23 cellular contexts compared by ENCODE assay signal in the genomic region with DNA sequence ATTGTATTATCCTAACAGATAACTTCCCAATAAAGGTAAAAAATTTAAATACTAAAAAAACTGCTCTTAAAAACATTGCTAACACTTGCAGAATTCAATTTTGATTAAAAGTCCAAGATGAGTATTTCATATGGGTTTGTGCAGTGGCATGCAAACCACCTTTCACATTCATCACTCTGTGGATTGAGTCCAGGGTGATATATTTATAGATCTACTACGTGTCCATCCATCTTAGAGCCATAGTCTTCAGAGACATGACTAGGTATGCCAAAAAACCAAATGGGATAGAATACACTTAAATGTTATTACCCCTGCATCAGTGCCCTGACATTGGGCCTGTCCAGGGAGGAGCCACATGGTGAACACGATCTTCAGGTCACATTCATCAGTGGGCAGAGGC.
"Had no signal": no experiment of that assay in that cellular context is flagged by ENCODE, and none has a peak within 500 bp of the region (broad histone marks: within the 10 kb centered on the region; RNA-seq: fewer than 3 reads in every experiment).

No MANE protein-coding gene starts in this region.

- DNase-seq: activated CD4-positive, alpha-beta T cell treated with anti-CD3 and anti-CD28 coated beads for 36 hours; activated CD4-positive, alpha-beta T cell treated with anti-CD3 and anti-CD28 coated beads, Interleukin-2, amount 50 U/mL, for 1 hour; activated CD4-positive, alpha-beta T cell treated with anti-CD3 and anti-CD28 coated beads, Interleukin-2, amount 50 U/mL, for 48 hours; activated CD4-positive, CD25-positive, alpha-beta regulatory T cell; activated CD4-positive, CD25-positive, alpha-beta regulatory T cell treated with anti-CD3 and anti-CD28 coated beads, Interleukin-2, amount 50 U/mL, for 72 hours; activated CD8-positive, alpha-beta memory T cell treated with anti-CD3 and anti-CD28 coated beads for 24 hours; activated CD8-positive, alpha-beta T cell treated with anti-CD3 and anti-CD28 coated beads for 36 hours; activated effector memory CD4-positive, alpha-beta T cell treated with Interleukin-2 at 50 U/mL for 16 hours; activated gamma-delta T cell treated with Interleukin-2 at 50 U/mL for 16 hours; activated naive CD4-positive, alpha-beta T cell treated with anti-CD3 and anti-CD28 coated beads, Interleukin-2, amount 50 U/mL, for 16 hours; activated naive CD4-positive, alpha-beta T cell treated with Interleukin-2 at 50 U/mL for 16 hours; activated T-cell treated with anti-CD3 and anti-CD28 coated beads, Interleukin-2, amount 50 U/mL, for 4 hours; amniotic stem cell; aorta; body of pancreas; caudate nucleus; colonic mucosa; effector memory CD4-positive, alpha-beta T cell; endodermal cell; foreskin fibroblast; T-helper 2 cell had no signal

- ATAC-seq: activated CD4-positive, alpha-beta T cell treated with anti-CD3 and anti-CD28 coated beads for 36 hours; activated CD8-positive, alpha-beta T cell treated with anti-CD3 and anti-CD28 coated beads for 36 hours; activated T-cell treated with anti-CD3 and anti-CD28 coated beads, Interleukin-2, amount 50 U/mL, for 4 hours; activated T-helper 17 cell treated with anti-CD3 and anti-CD28 coated beads, Interleukin-2, amount 50 U/mL, for 72 hours; body of pancreas; esophagus mucosa had no signal

- H3K27ac ChIP-seq: body of pancreas, colonic mucosa had no signal

- H3K27me3 ChIP-seq: body of pancreas, colonic mucosa had no signal

- H3K4me3 ChIP-seq: body of pancreas, colonic mucosa had no signal
